In genomic region chr7:75619636-75620035, GRCh38 we compare ENCODE assay signal across 28 cellular contexts.
DNase-seq lines count a peak whose midpoint lies in the region; ATAC-seq and TF ChIP-seq lines count a peak whose summit lies in the region.
"Had no signal": no experiment of that assay in that cellular context is flagged by ENCODE, and none has a peak within 500 bp of the region (broad histone marks: within the 10 kb centered on the region; RNA-seq: fewer than 3 reads in every experiment).

No MANE protein-coding gene starts in this region.

- H3K27ac Mint-ChIP-seq in activated naive CD8-positive, alpha-beta T cell treated with anti-CD3 and anti-CD28 coated beads for 36 hours, result no peak overlapping the region
- H3K27ac Mint-ChIP-seq: activated T-cell treated with anti-CD3 and anti-CD28 coated beads, Interleukin-2, amount 50 U/mL, for 72 hours; CD8-positive, alpha-beta T cell had no signal

- no peak for TF ChIP-seq POLR2A in gastroesophageal sphincter (IDR thresholded peaks at IDR 0.05)

- H3K9me3 ChIP-seq in gastroesophageal sphincter, result no peaks in the 10 kb centered on the region
- H3K9me3 ChIP-seq: adrenal gland, body of pancreas, heart right ventricle, prostate gland, sigmoid colon, SK-N-SH, transverse colon had no signal

- peaks cover 23% of the 10 kb centered on the region for H3K4me1 Mint-ChIP-seq in activated naive CD8-positive, alpha-beta T cell treated with anti-CD3 and anti-CD28 coated beads for 36 hours

- H3K27me3 Mint-ChIP-seq in activated naive CD8-positive, alpha-beta T cell treated with anti-CD3 and anti-CD28 coated beads for 36 hours, result peaks cover 4% of the 10 kb centered on the region

- H3K4me1 ChIP-seq in gastroesophageal sphincter, result peaks cover 0 to 4% (median 0%) of the 10 kb centered on the region in 3 donors
- H3K4me1 ChIP-seq: body of pancreas, prostate gland, sigmoid colon, transverse colon had no signal

- no peak for ATAC-seq in GM18873 (IDR thresholded peaks at IDR 0.05; ENCODE audit: low FRiP score, unreplicated experiment)
- ATAC-seq in gastroesophageal sphincter, result no peak
- ATAC-seq: activated CD4-positive, CD25-positive, alpha-beta regulatory T cell treated with anti-CD3 and anti-CD28 coated beads, Interleukin-2, amount 50 U/mL, for 24 hours; activated T-cell treated with anti-CD3 and anti-CD28 coated beads, Interleukin-2, amount 50 U/mL, for 72 hours; body of pancreas; CD8-positive, alpha-beta T cell; heart right ventricle; HepG2 had no signal

- H3K4me3 Mint-ChIP-seq in activated naive CD8-positive, alpha-beta T cell treated with anti-CD3 and anti-CD28 coated beads for 36 hours, result no peak overlapping the region
- H3K4me3 Mint-ChIP-seq: CD8-positive, alpha-beta T cell had no signal

- no peaks in the 10 kb centered on the region for H3K9me3 Mint-ChIP-seq in activated naive CD8-positive, alpha-beta T cell treated with anti-CD3 and anti-CD28 coated beads for 36 hours
- H3K9me3 Mint-ChIP-seq: activated T-cell treated with anti-CD3 and anti-CD28 coated beads, Interleukin-2, amount 50 U/mL, for 72 hours; CD8-positive, alpha-beta T cell had no signal

- no peak overlapping the region for H3K4me3 ChIP-seq in dorsolateral prefrontal cortex
- H3K4me3 ChIP-seq in gastroesophageal sphincter, result no peak overlapping the region
- H3K4me3 ChIP-seq: adrenal gland, body of pancreas, heart right ventricle, prostate gland, sigmoid colon, transverse colon had no signal

- H3K36me3 Mint-ChIP-seq in activated naive CD8-positive, alpha-beta T cell treated with anti-CD3 and anti-CD28 coated beads for 36 hours, result no peaks in the 10 kb centered on the region
- H3K36me3 Mint-ChIP-seq: CD8-positive, alpha-beta T cell had no signal

- peaks cover 0 to 8% of the 10 kb centered on the region in 2 donors for H3K36me3 ChIP-seq in gastroesophageal sphincter
- H3K36me3 ChIP-seq: adrenal gland, prostate gland, sigmoid colon, transverse colon had no signal

- intact Hi-C loops in dorsolateral prefrontal cortex (cut with DNase I), result no loop called here

- H3K27ac ChIP-seq in dorsolateral prefrontal cortex, result peak overlapping the region in 40 of 59 donors; percentile 5 to 72 (median 40)
- H3K27ac ChIP-seq in temporal lobe (ENCODE audit: low read depth, low read length), result peak overlapping the region; percentile 65
- no peak overlapping the region for H3K27ac ChIP-seq in gastroesophageal sphincter
- H3K27ac ChIP-seq: adrenal gland, body of pancreas, prostate gland, RWPE1, sigmoid colon, transverse colon had no signal

- in situ Hi-C loops in GM13977 (cut with MboI; ENCODE audit: low pct_unique_long_range_greater_than_20kb, low sequenced_read_pairs, unreplicated experiment), result no loop called here

- TF ChIP-seq CTCF in GM13977 (IDR thresholded peaks at IDR 0.05; ENCODE audit: extremely low read depth, insufficient read depth, missing control alignments), result no peak
- no peak for TF ChIP-seq CTCF in dorsolateral prefrontal cortex (IDR thresholded peaks at IDR 0.05 in 54 of 56, conservative IDR thresholded peaks at IDR 0.05 in 2 of 56; ENCODE audit: low read depth in 1 of 56, partially characterized antibody in 56 of 56)
- no peak for TF ChIP-seq CTCF in gastroesophageal sphincter (IDR thresholded peaks at IDR 0.05)

- WGBS in gastroesophageal sphincter (ENCODE audit: low coverage in 1 of 2), 2 donors, result 76 to 97% methylated on average over 4 of the region's 4 CpGs

- no peak for TF ChIP-seq EP300 in gastroesophageal sphincter (IDR thresholded peaks at IDR 0.05)

- peak; percentile 49 for DNase-seq in GM13977 (ENCODE audit: low spot score)
- DNase-seq in NOMO-1 treated with DMSO at 0.1 percent for 48 hours (lab: John Stamatoyannopoulos, UW; ENCODE audit: unreplicated experiment), result peak; percentile 90
- no peak for DNase-seq in dorsolateral prefrontal cortex
- DNase-seq in activated naive CD8-positive, alpha-beta T cell treated with anti-CD3 and anti-CD28 coated beads for 36 hours, result no peak
- DNase-seq: activated CD4-positive, alpha-beta T cell treated with anti-CD3 and anti-CD28 coated beads, Interleukin-2, amount 50 U/mL, for 48 hours; activated naive CD4-positive, alpha-beta T cell; activated T-cell treated with anti-CD3 and anti-CD28 coated beads, Interleukin-2, amount 50 U/mL, for 72 hours; adrenal gland; body of pancreas; CD8-positive, alpha-beta T cell; EL; foreskin melanocyte; heart right ventricle; kidney; NCI-H2107; nucleus accumbens; sigmoid colon; SK-N-SH; stimulated activated CD4-positive, alpha-beta T cell treated with anti-CD3 and anti-CD28 coated beads, Interleukin-4, amount 100 ng/mL, for 24 hours; T-helper 2 cell; transverse colon had no signal

- no peaks in the 10 kb centered on the region for H3K27me3 ChIP-seq in dorsolateral prefrontal cortex
- no peaks in the 10 kb centered on the region for H3K27me3 ChIP-seq in gastroesophageal sphincter
- H3K27me3 ChIP-seq: adrenal gland, body of pancreas, heart right ventricle, sigmoid colon, transverse colon had no signal

Comparison
In these comparisons a context has a peak if more than half of its experiments do, and no peak if none do; other contexts are left out.
1. DNase-seq: peak in GM13977 (single experiment) and NOMO-1 treated with DMSO at 0.1 percent for 48 hours (single experiment); none in dorsolateral prefrontal cortex (0 of 10) and activated naive CD8-positive, alpha-beta T cell treated with anti-CD3 and anti-CD28 coated beads for 36 hours (single experiment).
2. H3K27ac ChIP-seq: peak in dorsolateral prefrontal cortex (40 of 59) and temporal lobe (single experiment); none in gastroesophageal sphincter (0 of 4).